Comparison of ENCODE assay signal across 9 cellular contexts in the genomic region with DNA sequence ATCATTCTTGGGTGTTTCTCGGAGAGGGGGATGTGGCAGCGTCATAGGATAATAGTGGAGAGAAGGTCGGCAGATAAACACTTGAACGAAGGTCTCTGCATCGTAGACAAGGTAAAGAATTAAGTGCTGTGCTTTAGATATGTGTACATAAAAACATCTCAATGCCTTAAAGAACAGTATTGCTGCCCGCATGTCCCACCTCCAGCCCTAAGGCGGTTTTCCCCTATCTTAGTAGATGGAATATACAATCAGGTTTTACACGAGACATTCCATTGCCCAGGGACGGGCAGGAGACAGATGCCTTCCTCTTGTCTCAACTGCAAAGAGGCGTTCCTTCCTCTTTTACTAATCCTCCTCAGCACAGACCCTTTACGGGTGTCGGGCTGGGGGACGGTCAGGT. TPM values are rescaled to one million over a fixed set of nuclear protein-coding genes. Genes with fewer than 3 reads are reported as not detected.
DNase-seq lines count a peak whose midpoint lies in the region; ATAC-seq and TF ChIP-seq lines count a peak whose summit lies in the region.
"Not testable (repeated sequence)": the region's sequence is repeated elsewhere in the genome, so short reads cannot be mapped to it uniquely, and the experiment has no call there.
"Had no signal": no experiment of that assay in that cellular context is flagged by ENCODE, and none has a peak within 500 bp of the region (broad histone marks: within the 10 kb centered on the region; RNA-seq: fewer than 3 reads in every experiment).

No MANE protein-coding gene starts in this region.

- not testable (repeated sequence) for H4K20me1 ChIP-seq in BLaER1 treated with 17β-estradiol and CSF1 and Interleukin-3, amounts not matched to agents 10 nM and 100 nM; H9 (ENCODE audit: control insufficient read depth, insufficient read depth, insufficient read length); OCI-LY7 (ENCODE audit: insufficient read depth, low read length)

- H4K12ac ChIP-seq in trophoblast cell (ENCODE audit: low read depth, low read length), result not testable (repeated sequence)

- H3T11ph ChIP-seq in H9 (ENCODE audit: low read length), result not testable (repeated sequence)

- not testable (repeated sequence) for TF ChIP-seq CTCF in H9 (conservative IDR thresholded peaks at IDR 0.05); OCI-LY7 (conservative IDR thresholded peaks at IDR 0.05; ENCODE audit: low read length)

- intact Hi-C loops in OCI-LY7 (cut with micrococcal nuclease; ENCODE audit: unreplicated experiment), result loop anchor here (2.0 to 10.0 kb wide), 2 partner anchors 19 to 555 kb away; a partner anchor contains a TSS
- intact Hi-C loops in activated CD4-positive, alpha-beta T cell treated with anti-CD3 and anti-CD28 coated beads, Interleukin-2, amount 10 ng/mL, durations not matched to agents 24 days and 14 days (cut with micrococcal nuclease), result not testable (repeated sequence)

- H3K27me3 Mint-ChIP-seq in H9 (ENCODE audit: low read depth); activated CD4-positive, alpha-beta T cell treated with anti-CD3 and anti-CD28 coated beads, Interleukin-2, amount 10 ng/mL, durations not matched to agents 24 days and 14 days; activated T-cell treated with anti-CD3 and anti-CD28 coated beads, Interleukin-2, amount 50 U/mL, for 72 hours (ENCODE audit: low read depth); activated naive CD8-positive, alpha-beta T cell: not testable (repeated sequence)

- peak overlapping the region; percentile 63 to 88 (median 70); a peak in 3 of 7 replicates for H3K27ac Mint-ChIP-seq in H9
- peak overlapping the region; percentile 86 for H3K27ac Mint-ChIP-seq in activated CD4-positive, alpha-beta T cell treated with anti-CD3 and anti-CD28 coated beads, Interleukin-2, amount 10 ng/mL, durations not matched to agents 24 days and 14 days
- peak overlapping the region; percentile 84 for H3K27ac Mint-ChIP-seq in activated T-cell treated with anti-CD3 and anti-CD28 coated beads, Interleukin-2, amount 50 U/mL, for 72 hours
- peak overlapping the region; percentile 95 for H3K27ac Mint-ChIP-seq in activated naive CD8-positive, alpha-beta T cell

- peak overlapping the region in 8 of 11 experiments; percentile 33 to 72 (median 57); a peak in 14 of 22 replicates for H3K4me2 ChIP-seq in BLaER1 treated with 17β-estradiol and CSF1 and Interleukin-3, amounts not matched to agents 10 nM and 100 nM
- not testable (repeated sequence) for H3K4me2 ChIP-seq in H9 (ENCODE audit: insufficient read depth, insufficient read length, low read length); mesendoderm (ENCODE audit: low read length); trophoblast cell (ENCODE audit: low read length)
- peak overlapping the region; percentile 62 for H3K4me2 ChIP-seq in OCI-LY7 (ENCODE audit: low read length)

- H2BK20ac ChIP-seq in H9 (ENCODE audit: low read depth, low read length, poor library complexity, severe bottlenecking), result not testable (repeated sequence)

- not testable (repeated sequence) for H3K9ac ChIP-seq in BLaER1 treated with 17β-estradiol and CSF1 and Interleukin-3, amounts not matched to agents 10 nM and 100 nM; H9 (ENCODE audit: extremely low read depth, insufficient read length, low read length); mesendoderm (ENCODE audit: low read length); trophoblast cell (ENCODE audit: low read length)

- DNase-seq in H9; OCI-LY7 (ENCODE audit: low spot score); activated CD4-positive, alpha-beta T cell treated with anti-CD3 and anti-CD28 coated beads, Interleukin-2, amount 10 ng/mL, durations not matched to agents 24 days and 14 days; activated T-cell treated with anti-CD3 and anti-CD28 coated beads, Interleukin-2, amount 50 U/mL, for 72 hours: not testable (repeated sequence)
- DNase-seq in mesendoderm (peak; percentile 8), trophoblast cell (peak; percentile 84 to 86)

- not testable (repeated sequence) for H3K79me1 ChIP-seq in H9 (ENCODE audit: insufficient read depth, low read depth, low read length, poor library complexity, severe bottlenecking); mesendoderm (ENCODE audit: low read length); trophoblast cell (ENCODE audit: low read length)

- H2BK5ac ChIP-seq in H9 (ENCODE audit: insufficient read length, low read length); mesendoderm (ENCODE audit: low read length); trophoblast cell (ENCODE audit: low read depth, low read length, poor library complexity): not testable (repeated sequence)

- not testable (repeated sequence) for H4K91ac ChIP-seq in H9 (ENCODE audit: insufficient read length, low read depth, low read length); trophoblast cell (ENCODE audit: low read depth, low read length)

- H3K9me3 Mint-ChIP-seq in H9; activated CD4-positive, alpha-beta T cell treated with anti-CD3 and anti-CD28 coated beads, Interleukin-2, amount 10 ng/mL, durations not matched to agents 24 days and 14 days; activated T-cell treated with anti-CD3 and anti-CD28 coated beads, Interleukin-2, amount 50 U/mL, for 72 hours; activated naive CD8-positive, alpha-beta T cell (ENCODE audit: low read depth): not testable (repeated sequence)

- no CpG with 5 or more reads among the region's 13 CpGs for WGBS in H9 (ENCODE audit: extremely low coverage, insufficient read length, low lambda C conversion rate)
- WGBS in mesendoderm (ENCODE audit: extremely low coverage, insufficient coverage, low lambda C conversion rate), result no CpG with 5 or more reads among the region's 13 CpGs
- no CpG with 5 or more reads among the region's 13 CpGs for WGBS in trophoblast cell (ENCODE audit: extremely low coverage, insufficient coverage, insufficient read length)

- H3K4me1 Mint-ChIP-seq in H9, result peaks cover 24 to 25% of the 10 kb centered on the region in 2 experiments
- peaks cover 27% of the 10 kb centered on the region for H3K4me1 Mint-ChIP-seq in activated CD4-positive, alpha-beta T cell treated with anti-CD3 and anti-CD28 coated beads, Interleukin-2, amount 10 ng/mL, durations not matched to agents 24 days and 14 days
- peaks cover 35% of the 10 kb centered on the region for H3K4me1 Mint-ChIP-seq in activated T-cell treated with anti-CD3 and anti-CD28 coated beads, Interleukin-2, amount 50 U/mL, for 72 hours (ENCODE audit: low read depth)
- H3K4me1 Mint-ChIP-seq in activated naive CD8-positive, alpha-beta T cell (ENCODE audit: low read depth), result peaks cover 58% of the 10 kb centered on the region

- not testable (repeated sequence) for H3K79me2 ChIP-seq in H9 (ENCODE audit: insufficient read depth, low read length); OCI-LY7 (ENCODE audit: insufficient read depth, low read depth, low read length); mesendoderm (ENCODE audit: control insufficient read depth, insufficient read depth, low read length); trophoblast cell (ENCODE audit: control insufficient read depth, insufficient read depth, low read length, poor library complexity)

- H3K4ac ChIP-seq in H9 (ENCODE audit: low read depth, low read length); mesendoderm (ENCODE audit: low read depth, low read length); trophoblast cell (ENCODE audit: low read depth, low read length): not testable (repeated sequence)

- not testable (repeated sequence) for H3K4me3 ChIP-seq in BLaER1 treated with 17β-estradiol and CSF1 and Interleukin-3, amounts not matched to agents 10 nM and 100 nM; mesendoderm (ENCODE audit: low read length); trophoblast cell (ENCODE audit: low read depth, low read length)
- H3K4me3 ChIP-seq in OCI-LY7 (ENCODE audit: low read depth, low read length, poor library complexity, severe bottlenecking), result peak overlapping the region; percentile 39

- not testable (repeated sequence) for H3K23ac ChIP-seq in H9 (ENCODE audit: insufficient read length, low read depth, low read length); mesendoderm (ENCODE audit: low read length); trophoblast cell (ENCODE audit: low read length)

- H3K4me3 Mint-ChIP-seq in H9, result peak overlapping the region; percentile 17 to 32; a peak in 3 of 5 replicates
- H3K4me3 Mint-ChIP-seq in activated CD4-positive, alpha-beta T cell treated with anti-CD3 and anti-CD28 coated beads, Interleukin-2, amount 10 ng/mL, durations not matched to agents 24 days and 14 days, result peak overlapping the region; percentile 66
- peak overlapping the region; percentile 49 to 76 for H3K4me3 Mint-ChIP-seq in activated T-cell treated with anti-CD3 and anti-CD28 coated beads, Interleukin-2, amount 50 U/mL, for 72 hours
- H3K4me3 Mint-ChIP-seq in activated naive CD8-positive, alpha-beta T cell, result peak overlapping the region; percentile 82

- H2BK120ac ChIP-seq in H9 (ENCODE audit: low read depth, low read length, poor library complexity, severe bottlenecking); mesendoderm (ENCODE audit: low read depth, low read length); trophoblast cell (ENCODE audit: insufficient read depth, low read length, poor library complexity): not testable (repeated sequence)

- not testable (repeated sequence) for H3K9me2 ChIP-seq in OCI-LY7 (ENCODE audit: insufficient read depth, low read length)

- not testable (repeated sequence) for H3K56ac ChIP-seq in H9 (ENCODE audit: insufficient read length, low read depth, low read length); mesendoderm (ENCODE audit: low read length)

- not testable (repeated sequence) for H2AFZ ChIP-seq in H9 (ENCODE audit: low read length); trophoblast cell (ENCODE audit: insufficient read depth, low read length, poor library complexity)
- peak overlapping the region; percentile 86; the same call in 1 of the 2 replicates for H2AFZ ChIP-seq in OCI-LY7 (ENCODE audit: low read length)

- ATAC-seq in activated T-cell treated with anti-CD3 and anti-CD28 coated beads, Interleukin-2, amount 50 U/mL, for 72 hours (replicated peaks in 1 of 2), result not testable (repeated sequence)

- not testable (repeated sequence) for H3K14ac ChIP-seq in H9 (ENCODE audit: insufficient read depth, low read length); trophoblast cell (ENCODE audit: low read length)

- BruUV-seq in OCI-LY7 (replicated peaks; lab: Mats Ljungman, UMichigan), result not testable (repeated sequence)

- not testable (repeated sequence) for H3K23me2 ChIP-seq in H9 (ENCODE audit: insufficient read length, low read depth, low read length, poor library complexity, severe bottlenecking)

- H2AK5ac ChIP-seq in H9 (ENCODE audit: insufficient read length, low read length); mesendoderm (ENCODE audit: low read length); trophoblast cell (ENCODE audit: low read length): not testable (repeated sequence)

- peaks cover 8 to 63% (median 25%) of the 10 kb centered on the region in 10 experiments for H3K4me1 ChIP-seq in BLaER1 treated with 17β-estradiol and CSF1 and Interleukin-3, amounts not matched to agents 10 nM and 100 nM
- not testable (repeated sequence) for H3K4me1 ChIP-seq in H9 (ENCODE audit: insufficient read depth, low read length); mesendoderm (ENCODE audit: control insufficient read depth, low read depth, low read length); trophoblast cell (ENCODE audit: control insufficient read depth in 1 of 2, insufficient read depth in 2 of 2, low read length in 2 of 2)
- H3K4me1 ChIP-seq in OCI-LY7 (ENCODE audit: insufficient read depth, low read length, poor library complexity, severe bottlenecking), result peaks cover 64% of the 10 kb centered on the region

- H2BK12ac ChIP-seq in H9 (ENCODE audit: insufficient read length, low read depth, low read length); trophoblast cell (ENCODE audit: low read length): not testable (repeated sequence)

- POLR2A ChIA-PET in OCI-LY7 (lab: Charles Lee), result interaction anchor here (0.6 kb wide), 1 partner anchor 20 kb away, joined by 5 read pairs; no protein-coding TSS in a partner anchor

- H3K27ac ChIP-seq in BLaER1 treated with 17β-estradiol and CSF1 and Interleukin-3, amounts not matched to agents 10 nM and 100 nM; H9 (ENCODE audit: insufficient read length, low read depth, low read length); mesendoderm (ENCODE audit: low read depth, low read length); trophoblast cell (ENCODE audit: low read depth, low read length): not testable (repeated sequence)
- H3K27ac ChIP-seq in OCI-LY7 (ENCODE audit: low read depth, low read length, poor library complexity, severe bottlenecking), result peak overlapping the region; percentile 79

- not testable (repeated sequence) for H4K8ac ChIP-seq in H9 (replicated peaks; ENCODE audit: insufficient read length, low read depth, low read length); mesendoderm (ENCODE audit: low read depth, low read length); trophoblast cell (ENCODE audit: low read depth, low read length)

- CTCF ChIA-PET in OCI-LY7 (lab: Charles Lee; ENCODE audit: unreplicated experiment), result not testable (repeated sequence)

- not testable (repeated sequence) for H2BK15ac ChIP-seq in H9 (ENCODE audit: low read depth, low read length); mesendoderm (replicated peaks; ENCODE audit: low read depth)

- not testable (repeated sequence) for H3K27me3 ChIP-seq in BLaER1 treated with 17β-estradiol and CSF1 and Interleukin-3, amounts not matched to agents 10 nM and 100 nM; H9 (ENCODE audit: insufficient read depth, low read length); mesendoderm (ENCODE audit: insufficient read depth, low read length, poor library complexity); trophoblast cell (ENCODE audit: insufficient read depth, low read length)

- not testable (repeated sequence) for H3K18ac ChIP-seq in H9 (ENCODE audit: insufficient read length, low read depth, low read length); mesendoderm (ENCODE audit: low read length); trophoblast cell (ENCODE audit: low read length)

- not testable (repeated sequence) for H4K5ac ChIP-seq in H9 (ENCODE audit: insufficient read length, low read depth, low read length); mesendoderm (ENCODE audit: low read length)

- not testable (repeated sequence) for H3K36me3 Mint-ChIP-seq in H9 (ENCODE audit: insufficient read depth in 1 of 3, low read depth in 3 of 3); activated CD4-positive, alpha-beta T cell treated with anti-CD3 and anti-CD28 coated beads, Interleukin-2, amount 10 ng/mL, durations not matched to agents 24 days and 14 days (ENCODE audit: low read depth); activated T-cell treated with anti-CD3 and anti-CD28 coated beads, Interleukin-2, amount 50 U/mL, for 72 hours (ENCODE audit: insufficient read depth in 2 of 2); activated naive CD8-positive, alpha-beta T cell

- not testable (repeated sequence) for H3K9me3 ChIP-seq in BLaER1 treated with 17β-estradiol and CSF1 and Interleukin-3, amounts not matched to agents 10 nM and 100 nM (replicated peaks in 1 of 11); H9 (ENCODE audit: control insufficient read depth, low read depth, low read length); OCI-LY7 (ENCODE audit: low read length); trophoblast cell (ENCODE audit: insufficient read depth, low read depth, low read length)

- not testable (repeated sequence) for H3K36me3 ChIP-seq in BLaER1 treated with 17β-estradiol and CSF1 and Interleukin-3, amounts not matched to agents 10 nM and 100 nM; OCI-LY7 (ENCODE audit: insufficient read depth, low read length); mesendoderm (ENCODE audit: control insufficient read depth, insufficient read depth, low read length); trophoblast cell (ENCODE audit: control insufficient read depth in 1 of 2, insufficient read depth in 2 of 2, low read length in 2 of 2)

RNA-seq across cellular contexts. Expression of a gene that starts 11.6 kb away (rescaled TPM):
- total RNA-seq in H9 (2021) (111 and 119 TPM in 2 replicates), OCI-LY7 (2022) (73.6 and 78.0 TPM in 2 replicates)
- 82.3 and 94.3 TPM in 2 replicates for total RNA-seq in OCI-LY7 (2014; rRNA removed; shearing (Covaris generic))
- total RNA-seq in activated CD4-positive, alpha-beta T cell treated with anti-CD3 and anti-CD28 coated beads, Interleukin-2, amount 10 ng/mL, durations not matched to agents 24 days and 14 days, result 192 and 193 TPM in 2 replicates
- total RNA-seq in activated T-cell treated with anti-CD3 and anti-CD28 coated beads, Interleukin-2, amount 50 U/mL, for 72 hours, result 100 to 1,000 TPM; 101 to 114 TPM
- 114 TPM for polyA plus RNA-seq in mesendoderm (2013, experiment 1 of 2)
- 113 TPM for polyA plus RNA-seq in mesendoderm (2013, experiment 2 of 2)
- 163 and 169 TPM in 2 replicates for polyA plus RNA-seq in trophoblast cell (2013)

RNA-seq across cellular contexts. Expression of a gene that starts 25.0 kb away (rescaled TPM):
- total RNA-seq in H9 (2021) (0.13 and 0.15 TPM in 2 replicates), OCI-LY7 (2022) (1.1 and 1.7 TPM in 2 replicates)
- total RNA-seq in OCI-LY7 (2014; rRNA removed; shearing (Covaris generic)), result 0.21 and 0.41 TPM in 2 replicates
- total RNA-seq in activated CD4-positive, alpha-beta T cell treated with anti-CD3 and anti-CD28 coated beads, Interleukin-2, amount 10 ng/mL, durations not matched to agents 24 days and 14 days, result 3.3 and 4.7 TPM in 2 replicates
- 10 to 100 TPM in 1 of 2 donors, 1 to 10 TPM in 1; 7.2 to 13.4 TPM for total RNA-seq in activated T-cell treated with anti-CD3 and anti-CD28 coated beads, Interleukin-2, amount 50 U/mL, for 72 hours
- 0.25 TPM for polyA plus RNA-seq in mesendoderm (2013, experiment 1 of 2)
- 0.29 TPM for polyA plus RNA-seq in mesendoderm (2013, experiment 2 of 2)
- polyA plus RNA-seq in trophoblast cell (2013), result 0.04 and 0.06 TPM in 2 replicates
- total RNA-seq: GM23248 had no signal
- polyA plus RNA-seq: GM23248 had no signal

RNA-seq across cellular contexts. Expression of a gene that starts 37.5 kb away (rescaled TPM):
- total RNA-seq in H9 (2021) (1.7 and 1.8 TPM in 2 replicates), OCI-LY7 (2022) (9.3 and 11.5 TPM in 2 replicates)
- 2.3 and 5.0 TPM in 2 replicates for total RNA-seq in OCI-LY7 (2014; rRNA removed; shearing (Covaris generic))
- total RNA-seq in activated CD4-positive, alpha-beta T cell treated with anti-CD3 and anti-CD28 coated beads, Interleukin-2, amount 10 ng/mL, durations not matched to agents 24 days and 14 days, result 4.4 and 6.7 TPM in 2 replicates
- 1 to 10 TPM; 4.5 to 6.1 TPM for total RNA-seq in activated T-cell treated with anti-CD3 and anti-CD28 coated beads, Interleukin-2, amount 50 U/mL, for 72 hours
- polyA plus RNA-seq in mesendoderm (2013, experiment 1 of 2), result 0.15 TPM
- 0.27 TPM for polyA plus RNA-seq in mesendoderm (2013, experiment 2 of 2)
- 0.33 and 0.53 TPM in 2 replicates for polyA plus RNA-seq in trophoblast cell (2013)

Comparison
In these comparisons a context has a peak if more than half of its experiments do, and no peak if none do; other contexts are left out.
1. H3K4me3 Mint-ChIP-seq: peak in every context shown above with its lines; median percentile 82 in activated naive CD8-positive, alpha-beta T cell; 66 in activated CD4-positive, alpha-beta T cell treated with anti-CD3 and anti-CD28 coated beads, Interleukin-2, amount 10 ng/mL, durations not matched to agents 24 days and 14 days; 62 in activated T-cell treated with anti-CD3 and anti-CD28 coated beads, Interleukin-2, amount 50 U/mL, for 72 hours; 24 in H9.